8 cellular contexts compared by ENCODE assay signal in the genomic region with DNA sequence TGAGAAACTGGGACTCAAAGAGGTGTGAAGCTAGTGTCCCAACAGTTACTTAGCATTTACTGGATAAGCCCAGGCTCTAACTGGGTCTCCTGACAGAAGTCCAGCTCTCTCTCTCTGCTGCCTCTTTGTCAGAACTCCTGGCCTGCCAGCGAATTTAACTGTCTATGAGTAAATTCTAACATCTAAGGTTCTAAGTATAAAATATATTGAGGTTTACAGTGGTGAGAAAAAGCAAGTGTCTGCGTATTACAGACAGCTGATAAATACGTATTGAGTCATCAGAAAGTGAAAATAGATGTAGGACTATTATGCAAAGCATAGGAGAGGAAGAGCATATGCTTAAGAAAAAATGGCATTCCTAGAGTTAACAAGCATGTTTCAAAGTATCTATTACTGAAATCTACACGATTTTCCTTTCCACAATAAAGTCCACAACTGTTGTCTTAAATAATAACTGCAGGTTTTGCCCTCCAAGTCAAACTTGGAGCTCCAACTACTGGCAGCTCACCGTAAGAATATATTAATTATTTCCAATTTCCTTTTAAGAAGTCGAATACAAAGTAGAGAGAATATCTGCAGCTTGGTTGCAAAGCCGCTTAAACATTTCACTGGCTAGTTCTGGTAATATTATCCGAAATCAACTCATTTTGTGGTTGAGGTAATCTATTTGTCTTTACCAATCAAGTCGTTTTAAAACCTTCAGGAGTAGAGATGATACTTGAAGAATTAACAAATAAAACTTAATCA. TPM values are rescaled to one million over a fixed set of nuclear protein-coding genes. Genes with fewer than 3 reads are reported as not detected.
DNase-seq lines count a peak whose midpoint lies in the region; ATAC-seq, FAIRE-seq and TF ChIP-seq lines count a peak whose summit lies in the region.

No MANE protein-coding gene starts in this region.

- no peaks in the 10 kb centered on the region for H3K36me3 Mint-ChIP-seq in CD4-positive, CD25-positive, alpha-beta regulatory T cell

- H4K20me1 ChIP-seq in endothelial cell of umbilical vein (replicated peaks; ENCODE audit: control insufficient read depth, extremely low read depth, insufficient read depth, low read length) = no peaks in the 10 kb centered on the region

- peak overlapping the region; percentile 87 for H3K4me3 ChIP-seq in CD4-positive, CD25-positive, alpha-beta regulatory T cell (ENCODE audit: low read depth, low read length)
- H3K4me3 ChIP-seq in SJCRH30 (peak overlapping the region; percentile 65), endothelial cell of umbilical vein (replicated peaks in 1 of 3; ENCODE audit: insufficient read depth in 1 of 3, low read depth in 1 of 3, low read length in 3 of 3) (peak overlapping the region; percentile 7 to 64 (median 27)), pancreas (peak overlapping the region in 2 of 4 donors; percentile 60 to 64)

- 20 to 22% methylated on average over 9 of the region's 9 CpGs for WGBS in pancreas, 2 donors

- no peaks in the 10 kb centered on the region for H3K27me3 ChIP-seq in CD4-positive, CD25-positive, alpha-beta regulatory T cell (ENCODE audit: control insufficient read depth, insufficient read depth, low read length)
- no peaks in the 10 kb centered on the region for H3K27me3 ChIP-seq in SJCRH30
- no peaks in the 10 kb centered on the region for H3K27me3 ChIP-seq in endothelial cell of umbilical vein (ENCODE audit: control insufficient read depth in 2 of 2, insufficient read depth in 2 of 2, low read length in 2 of 2)
- H3K27me3 ChIP-seq in pancreas = no peaks in the 10 kb centered on the region

- no peaks in the 10 kb centered on the region for H3K9me1 ChIP-seq in endothelial cell of umbilical vein (replicated peaks; ENCODE audit: control insufficient read depth, extremely low read depth, insufficient read depth, low read length)

- CTCF ChIA-PET in endothelial cell of umbilical vein (lab: Charles Lee) = interaction anchor here (0.6 to 14.8 kb wide), 41 partner anchors 8 to 335 kb away, joined by 3 to 550 read pairs (median 4); partner anchors contain the start of genes CDC73, GLRX2, RO60 and UCHL5

- dilution Hi-C loops in endothelial cell of umbilical vein (cut with MboI; ENCODE audit: extremely low pct_ligation_motif_present, low sequenced_read_pairs) = loop anchor here (25.0 kb wide), 2 partner anchors 205 to 320 kb away; no protein-coding TSS in a partner anchor

- peak; percentile 23 to 25 for ATAC-seq in CD4-positive, CD25-positive, alpha-beta regulatory T cell (ENCODE audit: low read depth in 2 of 2)
- ATAC-seq in GM18867 (IDR thresholded peaks at IDR 0.05; ENCODE audit: unreplicated experiment) (peak; percentile 48), HG03066 (IDR thresholded peaks at IDR 0.05; ENCODE audit: low read depth, unreplicated experiment) (peak; percentile 36), pancreas (peak in 1 of 4 donors; percentile 11)

- POLR2A ChIA-PET in endothelial cell of umbilical vein (lab: Charles Lee) = interaction anchor here (0.7 to 2.4 kb wide), 7 partner anchors 145 to 298 kb away, joined by 3 to 8 read pairs (median 3); partner anchors contain the start of genes GLRX2, RO60 and UCHL5

- FAIRE-seq in endothelial cell of umbilical vein (lab: Jason Lieb, UNC) (peak; percentile 43), pancreas (lab: Jason Lieb, UNC) (no peak)

- no peak for TF ChIP-seq POLR2A in endothelial cell of umbilical vein (IDR thresholded peaks at IDR 0.05; ENCODE audit: low read depth, low read length)

- peak in 2 of 3 donors; percentile 41 to 44 for DNase-seq in CD4-positive, CD25-positive, alpha-beta regulatory T cell
- peak in 1 of 2 experiments; percentile 9 for DNase-seq in SJCRH30
- peak; percentile 94 for DNase-seq in endothelial cell of umbilical vein (ENCODE audit: low read depth, low spot score)
- DNase-seq in pancreas = no peak
- no peak for DNase-seq in Ammon's horn (ENCODE audit: low spot score)
- no peak for DNase-seq in stimulated activated CD4-positive, alpha-beta T cell treated with anti-CD3 and anti-CD28 coated beads, Interleukin-2, amount 100 ng/mL, for 48 hours

- TF ChIP-seq CTCF in endothelial cell of umbilical vein (IDR thresholded peaks at IDR 0.05; ENCODE audit: extremely low read depth in 1 of 2, insufficient read depth in 1 of 2, low read depth in 1 of 2, low read length in 2 of 2) (no peak), pancreas (IDR thresholded peaks at IDR 0.05) (no peak)

- no peaks in the 10 kb centered on the region for H3K9me3 ChIP-seq in CD4-positive, CD25-positive, alpha-beta regulatory T cell (ENCODE audit: control insufficient read depth in 2 of 2, low read length in 2 of 2)
- H3K9me3 ChIP-seq in SJCRH30 (replicated peaks) = no peaks in the 10 kb centered on the region
- H3K9me3 ChIP-seq in endothelial cell of umbilical vein (replicated peaks; ENCODE audit: control insufficient read depth, insufficient read depth, low read length) = no peaks in the 10 kb centered on the region
- H3K9me3 ChIP-seq in pancreas = no peaks in the 10 kb centered on the region

- peak overlapping the region; percentile 78 for H3K27ac ChIP-seq in CD4-positive, CD25-positive, alpha-beta regulatory T cell (ENCODE audit: insufficient read depth, low read length, poor library complexity, severe bottlenecking)
- H3K27ac ChIP-seq in SJCRH30 (peak overlapping the region; percentile 70; the same call in 1 of the 2 replicates), endothelial cell of umbilical vein (ENCODE audit: insufficient read depth, low read depth, low read length) (peak overlapping the region; percentile 97), pancreas (peak overlapping the region; percentile 78 to 98 (median 94))

- H3K27me3 Mint-ChIP-seq in CD4-positive, CD25-positive, alpha-beta regulatory T cell = no peaks in the 10 kb centered on the region

- H2AFZ ChIP-seq in endothelial cell of umbilical vein (ENCODE audit: low read depth, low read length) = peak overlapping the region; percentile 64

- BruUV-seq in endothelial cell of umbilical vein (replicated peaks; lab: Mats Ljungman, UMichigan) = no TSS peak

- H3K4me2 ChIP-seq in endothelial cell of umbilical vein (ENCODE audit: insufficient read depth, low read length) = peak overlapping the region; percentile 99

- H3K36me3 ChIP-seq in CD4-positive, CD25-positive, alpha-beta regulatory T cell (ENCODE audit: control insufficient read depth, insufficient read depth, low read length) = peaks cover 10% of the 10 kb centered on the region
- H3K36me3 ChIP-seq in SJCRH30 (no peaks in the 10 kb centered on the region), endothelial cell of umbilical vein (ENCODE audit: control insufficient read depth in 2 of 2, extremely low read depth in 1 of 2, insufficient read depth in 2 of 2, low read length in 2 of 2) (peaks cover 0 to 2% of the 10 kb centered on the region in 2 experiments), pancreas (peaks cover 0 to 23% (median 0%) of the 10 kb centered on the region in 3 donors)

- peaks cover 23 to 38% (median 33%) of the 10 kb centered on the region in 4 donors for H3K4me1 Mint-ChIP-seq in CD4-positive, CD25-positive, alpha-beta regulatory T cell

- H3K9me3 Mint-ChIP-seq in CD4-positive, CD25-positive, alpha-beta regulatory T cell = no peaks in the 10 kb centered on the region

- peak overlapping the region; percentile 87 for H3K9ac ChIP-seq in endothelial cell of umbilical vein (replicated peaks; ENCODE audit: extremely low read depth, insufficient read depth, low read length)

- peak overlapping the region; percentile 97 to 99 (median 98) for H3K4me3 Mint-ChIP-seq in CD4-positive, CD25-positive, alpha-beta regulatory T cell

- H3K4me1 ChIP-seq in CD4-positive, CD25-positive, alpha-beta regulatory T cell (ENCODE audit: control insufficient read depth, insufficient read depth, low read length, poor library complexity, severe bottlenecking) = peaks cover 30% of the 10 kb centered on the region
- H3K4me1 ChIP-seq in SJCRH30 = no peaks in the 10 kb centered on the region
- H3K4me1 ChIP-seq in endothelial cell of umbilical vein (ENCODE audit: control insufficient read depth, extremely low read depth, insufficient read depth, low read length) = peaks cover 38% of the 10 kb centered on the region
- H3K4me1 ChIP-seq in pancreas = peaks cover 8 to 41% (median 22%) of the 10 kb centered on the region in 3 donors

- intact Hi-C loops in endothelial cell of umbilical vein (cut with micrococcal nuclease) (loop anchor here (5.0 kb wide), 2 partner anchors 250 to 375 kb away; no protein-coding TSS in a partner anchor), pancreas (cut with DNase I) (loop anchor here in 2 of 3 donors (5.0 to 10.0 kb wide), 2 partner anchors 215 to 217 kb away; no protein-coding TSS in a partner anchor)

- peaks cover 15% of the 10 kb centered on the region for H3K79me2 ChIP-seq in endothelial cell of umbilical vein (ENCODE audit: control insufficient read depth, insufficient read depth, low read length)

- peak overlapping the region; percentile 72 to 96 (median 94) for H3K27ac Mint-ChIP-seq in CD4-positive, CD25-positive, alpha-beta regulatory T cell

TF ChIP-seq in endothelial cell of umbilical vein, 7 proteins besides CTCF, POLR2A, EP300 and RAD21 (continues in another document):
- TF ChIP-seq MYC (IDR thresholded peaks at IDR 0.05; ENCODE audit: low read depth, low read length) = no peak
- TF ChIP-seq JUN (IDR thresholded peaks at IDR 0.05; ENCODE audit: borderline replicate concordance, insufficient read depth, insufficient read length, low read depth) = no peak
- TF ChIP-seq GATA2 (IDR thresholded peaks at IDR 0.05; ENCODE audit: insufficient read depth, insufficient read length, low read depth, low read length) = no peak
- TF ChIP-seq FOS (IDR thresholded peaks at IDR 0.05; ENCODE audit: borderline replicate concordance, insufficient read depth, low read length) = no peak
- no peak for TF ChIP-seq EZH2 (IDR thresholded peaks at IDR 0.05; ENCODE audit: borderline replicate concordance, low read depth, low read length, severe bottlenecking)
- no peak for TF ChIP-seq POLR2AphosphoS5 (IDR thresholded peaks at IDR 0.05; ENCODE audit: insufficient read depth, low read depth, low read length)

RNA-seq across cellular contexts. Expression of gene RGS2, which starts 1.4 kb away (rescaled TPM):
- total RNA-seq in CD4-positive, CD25-positive, alpha-beta regulatory T cell = 156 TPM
- polyA plus RNA-seq in CD4-positive, CD25-positive, alpha-beta regulatory T cell = 10 to 100 TPM; 19.7 to 45.6 (median 26.4) TPM
- total RNA-seq in SJCRH30 (2014; rRNA removed; shearing (Covaris generic)) = 7.1 TPM in 2 replicates
- total RNA-seq in endothelial cell of umbilical vein = 9.1 and 9.5 TPM in 2 replicates
- polyA plus RNA-seq in endothelial cell of umbilical vein = 4.4 and 6.1 TPM in 2 replicates
- polyA plus RNA-seq in endothelial cell of umbilical vein (2011; cell fraction: cytosol; rRNA removed) = 13.2 and 14.9 TPM in 2 replicates
- polyA plus RNA-seq in endothelial cell of umbilical vein (2011; cell fraction: nucleus; rRNA removed) = 20.7 and 22.9 TPM in 2 replicates
- 8.3 and 14.8 TPM in 2 replicates for polyA plus RNA-seq in endothelial cell of umbilical vein (2012)
- polyA minus RNA-seq in endothelial cell of umbilical vein = 4.0 and 5.5 TPM in 2 replicates
- polyA minus RNA-seq in endothelial cell of umbilical vein (2011; cell fraction: cytosol; rRNA and poly(A)+ RNA removed) = 15.1 TPM
- polyA minus RNA-seq in endothelial cell of umbilical vein (2011; cell fraction: nucleus; rRNA and poly(A)+ RNA removed) = 18.0 and 23.7 TPM in 2 replicates
- total RNA-seq in pancreas = 100 to 1,000 TPM in 2 of 6 donors, 10 to 100 TPM in 3, 1 to 10 TPM in 1; 9.2 to 534 (median 17.0) TPM
- 100 to 1,000 TPM in 1 of 2 donors, 10 to 100 TPM in 1; 94.5 to 311 TPM for polyA plus RNA-seq in pancreas

Comparison
In these comparisons a context has a peak if more than half of its experiments do, and no peak if none do; other contexts are left out.
1. DNase-seq: peak in CD4-positive, CD25-positive, alpha-beta regulatory T cell (2 of 3) and endothelial cell of umbilical vein (single experiment); none in pancreas (0 of 6), Ammon's horn (single experiment) and stimulated activated CD4-positive, alpha-beta T cell treated with anti-CD3 and anti-CD28 coated beads, Interleukin-2, amount 100 ng/mL, for 48 hours (0 of 2).
2. Peak in every context shown above with its lines, with median percentiles within 50 percentile points of each other: H3K27ac ChIP-seq.